ENCODE assay signal across 15 cellular contexts in the genomic region with DNA sequence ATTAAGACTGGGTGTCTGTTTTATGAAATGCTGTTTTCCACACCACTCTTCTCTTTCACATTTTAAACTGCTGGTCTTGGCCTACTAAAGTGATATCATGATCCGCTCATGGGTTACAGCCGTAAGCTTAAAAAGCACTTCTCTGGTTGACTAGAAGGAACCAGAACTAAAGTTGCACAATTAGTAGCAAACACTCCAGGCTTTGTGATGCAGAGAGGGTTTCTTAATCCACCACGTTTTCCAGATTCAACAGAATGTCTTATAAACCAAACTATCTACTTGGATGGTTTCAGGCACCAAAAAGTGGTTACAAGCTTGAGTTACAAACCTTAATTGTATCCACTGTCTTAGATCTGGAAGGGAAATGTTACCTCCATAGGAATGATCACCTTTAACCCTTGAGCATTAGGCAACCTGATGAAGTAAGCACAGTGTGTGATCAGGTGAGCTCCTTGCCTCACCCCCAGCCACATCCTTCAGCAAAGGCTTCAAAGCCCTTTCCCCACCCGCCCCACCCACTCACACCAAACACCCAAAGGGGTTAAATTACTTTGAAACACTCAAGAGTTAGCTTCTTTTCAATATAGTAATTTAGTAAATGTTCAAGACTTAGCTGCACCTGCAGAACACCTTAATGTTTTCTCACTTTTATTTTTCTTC. TPM values are rescaled to one million over a fixed set of nuclear protein-coding genes. Genes with fewer than 3 reads are reported as not detected.
DNase-seq lines count a peak whose midpoint lies in the region; ATAC-seq and TF ChIP-seq lines count a peak whose summit lies in the region.
"Had no signal": no experiment of that assay in that cellular context is flagged by ENCODE, and none has a peak within 500 bp of the region (broad histone marks: within the 10 kb centered on the region; RNA-seq: fewer than 3 reads in every experiment).

No MANE protein-coding gene starts in this region.

- H2AFZ ChIP-seq in mammary epithelial cell (ENCODE audit: low read depth, low read length) = no peak overlapping the region

- no TSS peak for BruUV-seq in mammary epithelial cell (replicated peaks; lab: Mats Ljungman, UMichigan)

- no peak for ATAC-seq in CD4-positive, alpha-beta T cell (ENCODE audit: poor library complexity)

- H3K4me3 Mint-ChIP-seq in CD4-positive, alpha-beta T cell = peak overlapping the region; percentile 96
- H3K4me3 Mint-ChIP-seq in activated naive CD8-positive, alpha-beta T cell treated with anti-CD3 and anti-CD28 coated beads for 36 hours = no peak overlapping the region
- peak overlapping the region; percentile 90 for H3K4me3 Mint-ChIP-seq in neural crest cell

- H3K27me3 ChIP-seq in CD4-positive, alpha-beta T cell (ENCODE audit: control insufficient read depth, insufficient read depth, low read length) = no peaks in the 10 kb centered on the region
- H3K27me3 ChIP-seq in mammary epithelial cell (ENCODE audit: insufficient read depth, low read length) = peaks cover 22% of the 10 kb centered on the region
- H3K27me3 ChIP-seq: Peyer's patch had no signal

- no peaks in the 10 kb centered on the region for H3K36me3 ChIP-seq in mammary epithelial cell (ENCODE audit: insufficient read depth, low read length)
- H3K36me3 ChIP-seq: Peyer's patch, sigmoid colon had no signal

- dilution Hi-C loops in mammary epithelial cell (cut with HindIII; ENCODE audit: low sequenced_read_pairs) = no loop called here

- no peaks in the 10 kb centered on the region for H4K20me1 ChIP-seq in mammary epithelial cell (ENCODE audit: insufficient read depth, low read length)

- 64% methylated on average over 3 of the region's 4 CpGs for WGBS in mammary epithelial cell (ENCODE audit: low coverage, missing lambda C conversion rate)

- no peaks in the 10 kb centered on the region for H3K9me3 Mint-ChIP-seq in CD4-positive, alpha-beta T cell
- no peaks in the 10 kb centered on the region for H3K9me3 Mint-ChIP-seq in activated naive CD8-positive, alpha-beta T cell treated with anti-CD3 and anti-CD28 coated beads for 36 hours
- H3K9me3 Mint-ChIP-seq in neural crest cell = no peaks in the 10 kb centered on the region
- H3K9me3 Mint-ChIP-seq: nephron had no signal

- no peak for DNase-seq in CD4-positive, alpha-beta T cell
- DNase-seq in Kasumi-1 (lab: John Stamatoyannopoulos, UW) (peak; percentile 27 to 35), neural crest cell (ENCODE audit: low read depth, low spot score) (no peak), COLO668 (lab: John Stamatoyannopoulos, UW; ENCODE audit: unreplicated experiment) (no peak), mammary epithelial cell (no peak)
- DNase-seq in activated naive CD8-positive, alpha-beta T cell treated with anti-CD3 and anti-CD28 coated beads for 36 hours = no peak
- no peak for DNase-seq in activated CD8-positive, alpha-beta memory T cell treated with anti-CD3 and anti-CD28 coated beads, Interleukin-2, amount 50 U/mL, for 4 hours
- DNase-seq: Caco-2, GDM1, kidney glomerular epithelial cell, NCI-H1417 treated with DMSO at 0.1 percent for 48 hours, NCI-H510A, Peyer's patch, sigmoid colon had no signal

- no peak for TF ChIP-seq CTCF in CD4-positive, alpha-beta T cell (IDR thresholded peaks at IDR 0.05)
- no peak for TF ChIP-seq CTCF in neural crest cell (conservative IDR thresholded peaks at IDR 0.05)
- TF ChIP-seq CTCF in mammary epithelial cell (conservative IDR thresholded peaks at IDR 0.05 in 1 of 2, IDR thresholded peaks at IDR 0.05 in 1 of 2; ENCODE audit: extremely low read depth in 1 of 2, insufficient read depth in 1 of 2, low read depth in 1 of 2, low read length in 2 of 2) = no peak

- CTCF ChIA-PET in CD4-positive, alpha-beta T cell (lab: Charles Lee) = interaction anchor here (1.2 kb wide), 1 partner anchor 161 kb away, joined by 3 read pairs; no protein-coding TSS in a partner anchor
- CTCF ChIA-PET in mammary epithelial cell (lab: Charles Lee; ENCODE audit: low non-redundant PET) = no interaction called here

- in situ Hi-C loops in mammary epithelial cell (cut with MboI; ENCODE audit: low sequenced_read_pairs in 2 of 2) = no loop called here

- no peak overlapping the region for H3K4me2 ChIP-seq in mammary epithelial cell (ENCODE audit: insufficient read depth, low read depth, low read length)

- H3K27me3 Mint-ChIP-seq in CD4-positive, alpha-beta T cell = peaks cover 11% of the 10 kb centered on the region
- peaks cover 3% of the 10 kb centered on the region for H3K27me3 Mint-ChIP-seq in activated naive CD8-positive, alpha-beta T cell treated with anti-CD3 and anti-CD28 coated beads for 36 hours
- H3K27me3 Mint-ChIP-seq in neural crest cell (ENCODE audit: low read depth) = peaks cover 21% of the 10 kb centered on the region

- H3K9me3 ChIP-seq in CD4-positive, alpha-beta T cell (ENCODE audit: control insufficient read depth, low read length) = no peaks in the 10 kb centered on the region
- no peaks in the 10 kb centered on the region for H3K9me3 ChIP-seq in mammary epithelial cell (replicated peaks; ENCODE audit: insufficient read depth, low read length)
- H3K9me3 ChIP-seq: Caco-2, Peyer's patch, sigmoid colon had no signal

- H3K9ac ChIP-seq in mammary epithelial cell (ENCODE audit: insufficient read depth, low read length) = no peak overlapping the region

- H3K79me2 ChIP-seq in mammary epithelial cell (ENCODE audit: insufficient read depth, low read length) = no peaks in the 10 kb centered on the region

- POLR2A ChIA-PET in CD4-positive, alpha-beta T cell (lab: Charles Lee) = interaction anchor here (1.1 to 6.6 kb wide), 3 partner anchors 35 to 100 kb away, joined by 3 to 134 read pairs (median 73); no protein-coding TSS in a partner anchor

- H3K4me1 Mint-ChIP-seq in CD4-positive, alpha-beta T cell (ENCODE audit: low read depth) = peaks cover 91% of the 10 kb centered on the region
- H3K4me1 Mint-ChIP-seq in activated naive CD8-positive, alpha-beta T cell treated with anti-CD3 and anti-CD28 coated beads for 36 hours = peaks cover 59% of the 10 kb centered on the region
- peaks cover 35% of the 10 kb centered on the region for H3K4me1 Mint-ChIP-seq in neural crest cell

- H3K27ac ChIP-seq in CD4-positive, alpha-beta T cell (ENCODE audit: low read depth, low read length) = no peak overlapping the region
- H3K27ac ChIP-seq in mammary epithelial cell (ENCODE audit: insufficient read depth, low read depth, low read length) = no peak overlapping the region

- H3K27ac Mint-ChIP-seq in CD4-positive, alpha-beta T cell = peak overlapping the region; percentile 97
- peak overlapping the region; percentile 44 for H3K27ac Mint-ChIP-seq in activated naive CD8-positive, alpha-beta T cell treated with anti-CD3 and anti-CD28 coated beads for 36 hours
- H3K27ac Mint-ChIP-seq in neural crest cell (ENCODE audit: unreplicated experiment) = no peak overlapping the region
- H3K27ac Mint-ChIP-seq: nephron had no signal

- peaks cover 13% of the 10 kb centered on the region for H3K4me1 ChIP-seq in mammary epithelial cell (ENCODE audit: insufficient read depth, low read length)
- H3K4me1 ChIP-seq: Caco-2 had no signal

- H3K4me3 ChIP-seq in mammary epithelial cell (replicated peaks in 1 of 3; ENCODE audit: insufficient read depth in 1 of 3, low read depth in 2 of 3, low read length in 3 of 3) = no peak overlapping the region
- H3K4me3 ChIP-seq: Peyer's patch, sigmoid colon had no signal

- intact Hi-C loops in CD4-positive, alpha-beta T cell (cut with DNase I, micrococcal nuclease) = loop anchor here (5.0 to 10.0 kb wide), 4 partner anchors 33 to 210 kb away; no protein-coding TSS in a partner anchor
- intact Hi-C loops in mammary epithelial cell (cut with micrococcal nuclease) = loop anchor here (5.0 kb wide), 3 partner anchors 88 to 387 kb away; no protein-coding TSS in a partner anchor

- peaks cover 53% of the 10 kb centered on the region for H3K36me3 Mint-ChIP-seq in CD4-positive, alpha-beta T cell (ENCODE audit: low read depth)
- H3K36me3 Mint-ChIP-seq in activated naive CD8-positive, alpha-beta T cell treated with anti-CD3 and anti-CD28 coated beads for 36 hours = peaks cover 21% of the 10 kb centered on the region
- no peaks in the 10 kb centered on the region for H3K36me3 Mint-ChIP-seq in neural crest cell (ENCODE audit: low read depth)

RNA-seq across cellular contexts. Expression of a gene that starts 3.5 kb away (rescaled TPM):
- 100 to 1,000 TPM; 117 to 120 TPM for total RNA-seq in CD4-positive, alpha-beta T cell
- total RNA-seq in activated naive CD8-positive, alpha-beta T cell treated with anti-CD3 and anti-CD28 coated beads for 36 hours = 10 to 100 TPM; 68.0 to 74.4 TPM
- total RNA-seq in neural crest cell (6.8 and 7.4 TPM in 2 replicates), mammary epithelial cell (10 to 100 TPM in 1 of 2 donors, 1 to 10 TPM in 1; 9.5 to 12.1 TPM)
- 0.07 TPM for polyA plus RNA-seq in mammary epithelial cell
- polyA minus RNA-seq in mammary epithelial cell = not detected

Comparison
In these comparisons a context has a peak if more than half of its experiments do, and no peak if none do; other contexts are left out.
1. DNase-seq: peak in Kasumi-1 (2 of 2); none in CD4-positive, alpha-beta T cell (0 of 10), activated naive CD8-positive, alpha-beta T cell treated with anti-CD3 and anti-CD28 coated beads for 36 hours (single experiment), neural crest cell (single experiment), activated CD8-positive, alpha-beta memory T cell treated with anti-CD3 and anti-CD28 coated beads, Interleukin-2, amount 50 U/mL, for 4 hours (single experiment), COLO668 (single experiment) and mammary epithelial cell (single experiment).